In genomic region chr12:109020750-109021380, GRCh38 we compare ENCODE assay signal across 8 cellular contexts. TPM values are rescaled to one million over a fixed set of nuclear protein-coding genes. Genes with fewer than 3 reads are reported as not detected.
DNase-seq lines count a peak whose midpoint lies in the region; ATAC-seq, FAIRE-seq and TF ChIP-seq lines count a peak whose summit lies in the region.

Gene SVOP (minus strand): TSS chr12:109021068. CDS start chr12:109020868, 200 bp downstream.

- H3K27me3 ChIP-seq in CD4-positive, alpha-beta memory T cell (ENCODE audit: insufficient read depth, low read length) = peaks cover 10% of the 10 kb centered on the region
- H3K27me3 ChIP-seq in gastroesophageal sphincter (peaks cover 15% of the 10 kb centered on the region), neuron (ENCODE audit: insufficient read depth, low read length) (no peaks in the 10 kb centered on the region)

- no peak for TF ChIP-seq POLR2A in gastroesophageal sphincter (IDR thresholded peaks at IDR 0.05)

- no peak within 1 kb of the TSS for H3K4me3 ChIP-seq in CD4-positive, alpha-beta memory T cell (ENCODE audit: low read length in 2 of 2)
- H3K4me3 ChIP-seq in gastroesophageal sphincter = no peak within 1 kb of the TSS
- peak within 1 kb of the TSS; percentile 40 for H3K4me3 ChIP-seq in neuron (ENCODE audit: low read length)

- peaks cover 26 to 34% of the 10 kb centered on the region in 2 donors for H3K27me3 Mint-ChIP-seq in CD4-positive, alpha-beta memory T cell
- peaks cover 17% of the 10 kb centered on the region for H3K27me3 Mint-ChIP-seq in activated T-helper 2 cell treated with anti-CD3 and anti-CD28 coated beads, Interferon-gamma antibody, Interleukin-2, Interleukin-4, amounts not matched to agents 10 μg/mL and 5 μg/mL and 100 μg/mL, durations not matched to agents 14 hours and 24 hours and 36 hours (ENCODE audit: low read depth)
- peaks cover 14% of the 10 kb centered on the region for H3K27me3 Mint-ChIP-seq in type B pancreatic cell

- H3K9me3 ChIP-seq in CD4-positive, alpha-beta memory T cell (ENCODE audit: control insufficient read depth in 1 of 2, low read length in 2 of 2) = no peaks in the 10 kb centered on the region
- no peaks in the 10 kb centered on the region for H3K9me3 ChIP-seq in gastroesophageal sphincter
- no peaks in the 10 kb centered on the region for H3K9me3 ChIP-seq in neuron (ENCODE audit: low read length)

- POLR2A ChIA-PET in CD4-positive, alpha-beta memory T cell (lab: Charles Lee; ENCODE audit: partially characterized antibody) = no interaction called here

- peaks cover 0 to 7% (median 4%) of the 10 kb centered on the region in 4 donors for H3K4me1 Mint-ChIP-seq in CD4-positive, alpha-beta memory T cell
- no peaks in the 10 kb centered on the region for H3K4me1 Mint-ChIP-seq in activated T-helper 2 cell treated with anti-CD3 and anti-CD28 coated beads, Interferon-gamma antibody, Interleukin-2, Interleukin-4, amounts not matched to agents 10 μg/mL and 5 μg/mL and 100 μg/mL, durations not matched to agents 14 hours and 24 hours and 36 hours (ENCODE audit: low read depth)
- H3K4me1 Mint-ChIP-seq in type B pancreatic cell (ENCODE audit: unreplicated experiment) = peaks cover 4% of the 10 kb centered on the region

- intact Hi-C loops in CD4-positive, alpha-beta memory T cell (cut with micrococcal nuclease) = no loop called here
- intact Hi-C loops in activated T-helper 2 cell treated with anti-CD3 and anti-CD28 coated beads, Interferon-gamma antibody, Interleukin-2, Interleukin-4, amounts not matched to agents 10 μg/mL and 5 μg/mL and 100 μg/mL, durations not matched to agents 14 hours and 24 hours and 36 hours (cut with micrococcal nuclease) = no loop called here

- CTCF ChIA-PET in CD4-positive, alpha-beta memory T cell (lab: Charles Lee; ENCODE audit: partially characterized antibody) = no interaction called here

- H3K36me3 ChIP-seq in CD4-positive, alpha-beta memory T cell (ENCODE audit: insufficient read depth, low read length) = no peaks in the 10 kb centered on the region
- H3K36me3 ChIP-seq in gastroesophageal sphincter = no peaks in the 10 kb centered on the region
- H3K36me3 ChIP-seq in neuron (ENCODE audit: insufficient read depth, low read length) = no peaks in the 10 kb centered on the region

- H3K4me3 Mint-ChIP-seq in CD4-positive, alpha-beta memory T cell = peak within 1 kb of the TSS in 2 of 8 donors; percentile 21 to 34
- no peak within 1 kb of the TSS for H3K4me3 Mint-ChIP-seq in activated T-helper 2 cell treated with anti-CD3 and anti-CD28 coated beads, Interferon-gamma antibody, Interleukin-2, Interleukin-4, amounts not matched to agents 10 μg/mL and 5 μg/mL and 100 μg/mL, durations not matched to agents 14 hours and 24 hours and 36 hours (ENCODE audit: low read depth)
- peak within 1 kb of the TSS; percentile 71 for H3K4me3 Mint-ChIP-seq in type B pancreatic cell

- no peak within 1 kb of the TSS for H3K27ac ChIP-seq in CD4-positive, alpha-beta memory T cell (ENCODE audit: low read depth, low read length)
- no peak within 1 kb of the TSS for H3K27ac ChIP-seq in gastroesophageal sphincter

- TF ChIP-seq EP300 in gastroesophageal sphincter (IDR thresholded peaks at IDR 0.05) = no peak

- ATAC-seq in gastroesophageal sphincter = peak; percentile 80

- DNase-seq in CD4-positive, alpha-beta memory T cell = peak in 3 of 5 donors; percentile 0 to 8 (median 1)
- peak; percentile 87 for DNase-seq in HuH-7 (ENCODE audit: low spot score)
- DNase-seq in NOMO-1 treated with dmso at 0.1 percent for 144 hours (lab: John Stamatoyannopoulos, UW; ENCODE audit: unreplicated experiment) = peak; percentile 10
- peak; percentile 10 for DNase-seq in activated T-helper 2 cell treated with anti-CD3 and anti-CD28 coated beads, Interferon-gamma antibody, Interleukin-2, Interleukin-4, amounts not matched to agents 10 μg/mL and 5 μg/mL and 100 μg/mL, durations not matched to agents 14 hours and 24 hours and 36 hours (ENCODE audit: low spot score)
- DNase-seq in type B pancreatic cell (ENCODE audit: extremely low spot score, unreplicated experiment) = peak; percentile 91
- DNase-seq in GM19239 (ENCODE audit: insufficient read length, low spot score) = no peak

- H3K4me1 ChIP-seq in CD4-positive, alpha-beta memory T cell (ENCODE audit: insufficient read depth, low read length) = peaks cover 5% of the 10 kb centered on the region
- H3K4me1 ChIP-seq in gastroesophageal sphincter = peaks cover 0 to 10% (median 0%) of the 10 kb centered on the region in 3 donors
- H3K4me1 ChIP-seq in neuron (ENCODE audit: insufficient read depth, low read length) = peaks cover 4% of the 10 kb centered on the region

- TF ChIP-seq CTCF in gastroesophageal sphincter (IDR thresholded peaks at IDR 0.05) = no peak
- no peak for TF ChIP-seq CTCF in type B pancreatic cell (conservative IDR thresholded peaks at IDR 0.05)

- no peaks in the 10 kb centered on the region for H3K36me3 Mint-ChIP-seq in CD4-positive, alpha-beta memory T cell
- H3K36me3 Mint-ChIP-seq in activated T-helper 2 cell treated with anti-CD3 and anti-CD28 coated beads, Interferon-gamma antibody, Interleukin-2, Interleukin-4, amounts not matched to agents 10 μg/mL and 5 μg/mL and 100 μg/mL, durations not matched to agents 14 hours and 24 hours and 36 hours (ENCODE audit: low read depth) = no peaks in the 10 kb centered on the region
- no peaks in the 10 kb centered on the region for H3K36me3 Mint-ChIP-seq in type B pancreatic cell

- peak within 1 kb of the TSS in 2 of 7 donors; percentile 19 to 41 for H3K27ac Mint-ChIP-seq in CD4-positive, alpha-beta memory T cell
- no peak within 1 kb of the TSS for H3K27ac Mint-ChIP-seq in activated T-helper 2 cell treated with anti-CD3 and anti-CD28 coated beads, Interferon-gamma antibody, Interleukin-2, Interleukin-4, amounts not matched to agents 10 μg/mL and 5 μg/mL and 100 μg/mL, durations not matched to agents 14 hours and 24 hours and 36 hours
- H3K27ac Mint-ChIP-seq in type B pancreatic cell = no peak within 1 kb of the TSS

- no peak within 1 kb of the TSS for H2AFZ ChIP-seq in neuron (ENCODE audit: low read depth, low read length)

- H3K9me3 Mint-ChIP-seq in CD4-positive, alpha-beta memory T cell = peaks cover 0 to 2% (median 0%) of the 10 kb centered on the region in 8 donors
- H3K9me3 Mint-ChIP-seq in activated T-helper 2 cell treated with anti-CD3 and anti-CD28 coated beads, Interferon-gamma antibody, Interleukin-2, Interleukin-4, amounts not matched to agents 10 μg/mL and 5 μg/mL and 100 μg/mL, durations not matched to agents 14 hours and 24 hours and 36 hours = no peaks in the 10 kb centered on the region
- H3K9me3 Mint-ChIP-seq in type B pancreatic cell = no peaks in the 10 kb centered on the region

- 11 to 14% methylated on average over 9 of the region's 31 CpGs for WGBS in gastroesophageal sphincter (ENCODE audit: low coverage in 1 of 2), 2 donors

- no peak for FAIRE-seq in GM19239 (lab: Jason Lieb, UNC)

RNA-seq across cellular contexts. Expression of gene SVOP, which starts in this region (rescaled TPM):
- total RNA-seq in CD4-positive, alpha-beta memory T cell = not detected
- polyA plus RNA-seq in CD4-positive, alpha-beta memory T cell = not detected
- not detected in 2 replicates for total RNA-seq in activated T-helper 2 cell treated with anti-CD3 and anti-CD28 coated beads, Interferon-gamma antibody, Interleukin-2, Interleukin-4, amounts not matched to agents 10 μg/mL and 5 μg/mL and 100 μg/mL, durations not matched to agents 14 hours and 24 hours and 36 hours
- total RNA-seq in gastroesophageal sphincter = under 1 TPM in 3 of 4 donors, not detected in 1; 0.07 to 0.13 (median 0.08) TPM
- total RNA-seq in type B pancreatic cell (ENCODE audit: low replicate concordance) = 3.4 and 3.6 TPM in 2 replicates

Comparison
In these comparisons a context has a peak if more than half of its experiments do, and no peak if none do; other contexts are left out.
1. Peak in DNase-seq in CD4-positive, alpha-beta memory T cell; RNA of the gene not detected or under 1 TPM.
2. Peak in DNase-seq in activated T-helper 2 cell treated with anti-CD3 and anti-CD28 coated beads, Interferon-gamma antibody, Interleukin-2, Interleukin-4, amounts not matched to agents 10 μg/mL and 5 μg/mL and 100 μg/mL, durations not matched to agents 14 hours and 24 hours and 36 hours; RNA of the gene not detected or under 1 TPM.
3. Peak in ATAC-seq in gastroesophageal sphincter; RNA of the gene not detected or under 1 TPM.